In genomic region chr14:101357559-101358319, GRCh38 we compare ENCODE assay signal across 16 cellular contexts.
"Had no signal": no experiment of that assay in that cellular context is flagged by ENCODE, and none has a peak within 500 bp of the region (broad histone marks: within the 10 kb centered on the region; RNA-seq: fewer than 3 reads in every experiment).

No MANE protein-coding gene starts in this region.

- ATAC-seq: activated CD4-positive, CD25-positive, alpha-beta regulatory T cell treated with anti-CD3 and anti-CD28 coated beads, Interleukin-2, amount 50 U/mL, for 24 hours; activated T-cell treated with anti-CD3 and anti-CD28 coated beads, Interleukin-2, amount 50 U/mL, for 72 hours; heart left ventricle; left colon; naive thymus-derived CD4-positive, alpha-beta T cell; stimulated activated effector memory CD8-positive, alpha-beta T cell treated with anti-CD3 and anti-CD28 coated beads, Interleukin-12 subunit alpha, Interleukin-12 subunit beta, amount 100 ng/mL, for 72 hours; T-cell had no signal

- H3K4me3 ChIP-seq: heart left ventricle, lung, ovary had no signal

- DNase-seq: activated naive CD4-positive, alpha-beta T cell; activated naive CD8-positive, alpha-beta T cell treated with anti-CD3 and anti-CD28 coated beads, Interleukin-2, amount 10 ng/mL, durations not matched to agents 7 days and 5 days; activated T-cell treated with anti-CD3 and anti-CD28 coated beads, Interleukin-2, amount 50 U/mL, for 72 hours; anterior cingulate cortex; brain microvascular endothelial cell; effector CD8-positive, alpha-beta T cell; foreskin melanocyte; heart left ventricle; left colon; T-cell; T1000 had no signal

- H3K9me3 ChIP-seq: ovary had no signal

- H3K27me3 ChIP-seq: brain microvascular endothelial cell, ovary had no signal

- H3K27ac ChIP-seq: brain microvascular endothelial cell had no signal

- H3K36me3 ChIP-seq: brain microvascular endothelial cell, heart left ventricle, ovary had no signal
